8 cellular contexts compared by ENCODE assay signal in genomic region chr5:43042176-43042625, GRCh38. TPM values are rescaled to one million over a fixed set of nuclear protein-coding genes. Genes with fewer than 3 reads are reported as not detected.
DNase-seq lines count a peak whose midpoint lies in the region; ATAC-seq and TF ChIP-seq lines count a peak whose summit lies in the region.

No MANE protein-coding gene starts in this region.

- H3K27me3 Mint-ChIP-seq in mesothelial cell of epicardium (ENCODE audit: low read depth): peaks cover 81% of the 10 kb centered on the region

- TF ChIP-seq CTCF in mesothelial cell of epicardium (IDR thresholded peaks at IDR 0.05; ENCODE audit: unreplicated experiment): peak; percentile 10

- ATAC-seq in GM18867 (IDR thresholded peaks at IDR 0.05; ENCODE audit: unreplicated experiment) (peak; percentile 31), HG03108 (IDR thresholded peaks at IDR 0.05; ENCODE audit: unreplicated experiment) (peak; percentile 21)

- H3K4me3 Mint-ChIP-seq in mesothelial cell of epicardium: peak overlapping the region; percentile 71

- peak; percentile 42 for DNase-seq in AG08396 (ENCODE audit: low spot score)
- peak; percentile 54 for DNase-seq in NCI-H460 (ENCODE audit: extremely low read depth, low read depth)
- peak; percentile 65 to 71 for DNase-seq in activated CD4-positive, alpha-beta T cell treated with anti-CD3 and anti-CD28 coated beads, Interleukin-2, amount 50 U/mL, for 4 hours
- DNase-seq in effector CD8-positive, alpha-beta T cell (lab: John Stamatoyannopoulos, UW): peak; percentile 70
- peak in 1 of 2 experiments; percentile 74 for DNase-seq in mesothelial cell of epicardium (ENCODE audit: low spot score in 2 of 2, unreplicated experiment in 2 of 2)
- peak; percentile 68 for DNase-seq in stimulated activated CD8-positive, alpha-beta memory T cell treated with anti-CD3 and anti-CD28 coated beads, Interleukin-4, amount 100 ng/mL, for 24 hours (ENCODE audit: low read depth)

- no peaks in the 10 kb centered on the region for H3K36me3 Mint-ChIP-seq in mesothelial cell of epicardium

- no peaks in the 10 kb centered on the region for H3K9me3 Mint-ChIP-seq in mesothelial cell of epicardium

- H3K4me1 Mint-ChIP-seq in mesothelial cell of epicardium: peaks cover 37% of the 10 kb centered on the region

- H3K27ac Mint-ChIP-seq in mesothelial cell of epicardium: peak overlapping the region; percentile 93

RNA-seq across cellular contexts. Expression of gene ANXA2R, which starts 2.1 kb away (rescaled TPM):
- 4.6 TPM in 2 replicates for total RNA-seq in NCI-H460 (2014; rRNA removed; shearing (Covaris generic))
- polyA plus RNA-seq in NCI-H460 (2014; cell fraction: nucleus; rRNA removed): 5.2 and 6.9 TPM in 2 replicates
- 1.4 to 1.9 TPM (median 1.7 TPM) in 3 replicates for total RNA-seq in mesothelial cell of epicardium
